1 cellular context compared by ENCODE assay signal in the genomic region with DNA sequence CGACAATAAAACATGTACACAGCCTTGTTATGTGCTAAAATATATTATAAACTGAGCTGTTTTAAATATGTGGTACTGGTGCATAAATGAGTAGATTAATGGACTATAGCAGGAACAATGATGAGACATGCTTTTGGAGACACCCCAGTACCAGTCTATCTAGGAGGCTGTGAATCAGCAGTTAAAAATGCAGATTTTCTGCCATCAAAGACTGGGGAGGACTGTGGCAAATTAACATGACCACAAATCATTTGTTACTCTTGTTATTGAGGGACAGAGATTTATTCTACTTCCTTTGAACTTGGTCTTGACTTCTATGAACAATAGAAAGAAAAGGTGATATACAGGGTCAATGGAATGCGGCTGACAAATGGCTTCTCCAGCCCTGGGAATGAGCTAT.
TF ChIP-seq lines count a peak whose summit lies in the region.

No MANE protein-coding gene starts in this region.

TF ChIP-seq in SK-N-SH, 30 proteins besides CTCF, POLR2A, EP300 and RAD21 (continued from another document):
- TF ChIP-seq, protein P1, sequence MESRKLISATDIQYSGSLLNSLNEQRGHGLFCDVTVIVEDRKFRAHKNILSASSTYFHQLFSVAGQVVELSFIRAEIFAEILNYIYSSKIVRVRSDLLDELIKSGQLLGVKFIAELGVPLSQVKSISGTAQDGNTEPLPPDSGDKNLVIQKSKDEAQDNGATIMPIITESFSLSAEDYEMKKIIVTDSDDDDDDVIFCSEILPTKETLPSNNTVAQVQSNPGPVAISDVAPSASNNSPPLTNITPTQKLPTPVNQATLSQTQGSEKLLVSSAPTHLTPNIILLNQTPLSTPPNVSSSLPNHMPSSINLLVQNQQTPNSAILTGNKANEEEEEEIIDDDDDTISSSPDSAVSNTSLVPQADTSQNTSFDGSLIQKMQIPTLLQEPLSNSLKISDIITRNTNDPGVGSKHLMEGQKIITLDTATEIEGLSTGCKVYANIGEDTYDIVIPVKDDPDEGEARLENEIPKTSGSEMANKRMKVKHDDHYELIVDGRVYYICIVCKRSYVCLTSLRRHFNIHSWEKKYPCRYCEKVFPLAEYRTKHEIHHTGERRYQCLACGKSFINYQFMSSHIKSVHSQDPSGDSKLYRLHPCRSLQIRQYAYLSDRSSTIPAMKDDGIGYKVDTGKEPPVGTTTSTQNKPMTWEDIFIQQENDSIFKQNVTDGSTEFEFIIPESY (IDR thresholded peaks at IDR 0.05; ENCODE audit: borderline replicate concordance, low read depth) = no peak
- no peak for TF ChIP-seq YY1 (IDR thresholded peaks at IDR 0.05; ENCODE audit: low read depth)
- no peak for TF ChIP-seq TAF1 (IDR thresholded peaks at IDR 0.05; ENCODE audit: borderline replicate concordance, low read depth, low read length)
- TF ChIP-seq, protein P2, sequence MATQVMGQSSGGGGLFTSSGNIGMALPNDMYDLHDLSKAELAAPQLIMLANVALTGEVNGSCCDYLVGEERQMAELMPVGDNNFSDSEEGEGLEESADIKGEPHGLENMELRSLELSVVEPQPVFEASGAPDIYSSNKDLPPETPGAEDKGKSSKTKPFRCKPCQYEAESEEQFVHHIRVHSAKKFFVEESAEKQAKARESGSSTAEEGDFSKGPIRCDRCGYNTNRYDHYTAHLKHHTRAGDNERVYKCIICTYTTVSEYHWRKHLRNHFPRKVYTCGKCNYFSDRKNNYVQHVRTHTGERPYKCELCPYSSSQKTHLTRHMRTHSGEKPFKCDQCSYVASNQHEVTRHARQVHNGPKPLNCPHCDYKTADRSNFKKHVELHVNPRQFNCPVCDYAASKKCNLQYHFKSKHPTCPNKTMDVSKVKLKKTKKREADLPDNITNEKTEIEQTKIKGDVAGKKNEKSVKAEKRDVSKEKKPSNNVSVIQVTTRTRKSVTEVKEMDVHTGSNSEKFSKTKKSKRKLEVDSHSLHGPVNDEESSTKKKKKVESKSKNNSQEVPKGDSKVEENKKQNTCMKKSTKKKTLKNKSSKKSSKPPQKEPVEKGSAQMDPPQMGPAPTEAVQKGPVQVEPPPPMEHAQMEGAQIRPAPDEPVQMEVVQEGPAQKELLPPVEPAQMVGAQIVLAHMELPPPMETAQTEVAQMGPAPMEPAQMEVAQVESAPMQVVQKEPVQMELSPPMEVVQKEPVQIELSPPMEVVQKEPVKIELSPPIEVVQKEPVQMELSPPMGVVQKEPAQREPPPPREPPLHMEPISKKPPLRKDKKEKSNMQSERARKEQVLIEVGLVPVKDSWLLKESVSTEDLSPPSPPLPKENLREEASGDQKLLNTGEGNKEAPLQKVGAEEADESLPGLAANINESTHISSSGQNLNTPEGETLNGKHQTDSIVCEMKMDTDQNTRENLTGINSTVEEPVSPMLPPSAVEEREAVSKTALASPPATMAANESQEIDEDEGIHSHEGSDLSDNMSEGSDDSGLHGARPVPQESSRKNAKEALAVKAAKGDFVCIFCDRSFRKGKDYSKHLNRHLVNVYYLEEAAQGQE (IDR thresholded peaks at IDR 0.05; ENCODE audit: low read depth, low read length) = no peak
- TF ChIP-seq FOXM1 (IDR thresholded peaks at IDR 0.05; ENCODE audit: low read depth) = no peak
- TF ChIP-seq, protein P3, sequence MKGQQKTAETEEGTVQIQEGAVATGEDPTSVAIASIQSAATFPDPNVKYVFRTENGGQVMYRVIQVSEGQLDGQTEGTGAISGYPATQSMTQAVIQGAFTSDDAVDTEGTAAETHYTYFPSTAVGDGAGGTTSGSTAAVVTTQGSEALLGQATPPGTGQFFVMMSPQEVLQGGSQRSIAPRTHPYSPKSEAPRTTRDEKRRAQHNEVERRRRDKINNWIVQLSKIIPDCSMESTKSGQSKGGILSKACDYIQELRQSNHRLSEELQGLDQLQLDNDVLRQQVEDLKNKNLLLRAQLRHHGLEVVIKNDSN (IDR thresholded peaks at IDR 0.05; ENCODE audit: borderline replicate concordance, low read depth) = no peak
- TF ChIP-seq SIN3A (IDR thresholded peaks at IDR 0.05; ENCODE audit: borderline replicate concordance, low read depth, low read length) = no peak
- TF ChIP-seq RCOR1 (IDR thresholded peaks at IDR 0.05; ENCODE audit: low read length) = no peak
